8 cellular contexts compared by ENCODE assay signal in genomic region chr16:58236231-58236690, GRCh38. TPM values are rescaled to one million over a fixed set of nuclear protein-coding genes. Genes with fewer than 3 reads are reported as not detected.
DNase-seq lines count a peak whose midpoint lies in the region; ATAC-seq, FAIRE-seq and TF ChIP-seq lines count a peak whose summit lies in the region.

No MANE protein-coding gene starts in this region.

- H3K4me3 Mint-ChIP-seq in activated naive CD8-positive, alpha-beta T cell treated with anti-CD3 and anti-CD28 coated beads, Interleukin-2, amount 50 U/mL, for 24 hours = peak overlapping the region; percentile 81

- H3K27ac Mint-ChIP-seq in activated naive CD8-positive, alpha-beta T cell treated with anti-CD3 and anti-CD28 coated beads, Interleukin-2, amount 50 U/mL, for 24 hours = peak overlapping the region; percentile 29

- H3K27me3 ChIP-seq in MG63 (peaks cover 68% of the 10 kb centered on the region), prostate gland (replicated peaks; ENCODE audit: insufficient read depth) (no peaks in the 10 kb centered on the region)

- H3K4me1 Mint-ChIP-seq in activated naive CD8-positive, alpha-beta T cell treated with anti-CD3 and anti-CD28 coated beads, Interleukin-2, amount 50 U/mL, for 24 hours = peaks cover 5% of the 10 kb centered on the region

- H3K27me3 Mint-ChIP-seq in activated naive CD8-positive, alpha-beta T cell treated with anti-CD3 and anti-CD28 coated beads, Interleukin-2, amount 50 U/mL, for 24 hours = peaks cover 26% of the 10 kb centered on the region

- ATAC-seq in activated naive CD8-positive, alpha-beta T cell treated with anti-CD3 and anti-CD28 coated beads, Interleukin-2, amount 50 U/mL, for 24 hours = peak; percentile 93
- ATAC-seq in left ventricle myocardium superior = peak; percentile 93

- DNase-seq in GM03348 (ENCODE audit: low spot score) = peak; percentile 83
- DNase-seq in H54 (ENCODE audit: insufficient read length, low spot score) = peak; percentile 65
- peak; percentile 84 for DNase-seq in MG63
- DNase-seq in SKM-1 treated with dmso at 0.1 percent for 144 hours (lab: John Stamatoyannopoulos, UW; ENCODE audit: unreplicated experiment) = peak; percentile 66
- DNase-seq in activated naive CD8-positive, alpha-beta T cell treated with anti-CD3 and anti-CD28 coated beads, Interleukin-2, amount 50 U/mL, for 24 hours = peak; percentile 70
- DNase-seq in left ventricle myocardium superior = peak; percentile 71
- DNase-seq in prostate gland (ENCODE audit: low spot score) = peak; percentile 59
- peak; percentile 87 for DNase-seq in urothelium cell line (ENCODE audit: low spot score)

- no peaks in the 10 kb centered on the region for H3K9me3 Mint-ChIP-seq in activated naive CD8-positive, alpha-beta T cell treated with anti-CD3 and anti-CD28 coated beads, Interleukin-2, amount 50 U/mL, for 24 hours

- no peak for TF ChIP-seq CTCF in prostate gland (IDR thresholded peaks at IDR 0.05)

- no peaks in the 10 kb centered on the region for H3K4me1 ChIP-seq in prostate gland (replicated peaks)

- WGBS in prostate gland = 0% methylated on average over 13 of the region's 13 CpGs

- H3K27ac ChIP-seq in prostate gland = no peak overlapping the region

- H3K9me3 ChIP-seq in MG63 (no peaks in the 10 kb centered on the region), prostate gland (no peaks in the 10 kb centered on the region)

- H3K36me3 ChIP-seq in MG63 = no peaks in the 10 kb centered on the region
- H3K36me3 ChIP-seq in prostate gland = no peaks in the 10 kb centered on the region

- peak overlapping the region; percentile 41 for H3K4me3 ChIP-seq in MG63
- H3K4me3 ChIP-seq in prostate gland = peak overlapping the region; percentile 11 to 26

- no peak for TF ChIP-seq POLR2A in H54 (IDR thresholded peaks at IDR 0.05; ENCODE audit: low read depth, low read length)
- no peak for TF ChIP-seq POLR2A in prostate gland (IDR thresholded peaks at IDR 0.05)

- no peaks in the 10 kb centered on the region for H3K36me3 Mint-ChIP-seq in activated naive CD8-positive, alpha-beta T cell treated with anti-CD3 and anti-CD28 coated beads, Interleukin-2, amount 50 U/mL, for 24 hours (ENCODE audit: low read depth)

- FAIRE-seq in H54 (lab: Jason Lieb, UNC) = peak; percentile 75
- FAIRE-seq in urothelium cell line (lab: Jason Lieb, UNC) = no peak

- intact Hi-C loops in left ventricle myocardium superior (cut with micrococcal nuclease) = no loop called here
- intact Hi-C loops in prostate gland (cut with DNase I) = no loop called here

RNA-seq across cellular contexts. Expression of gene CSNK2A2, which starts 38.4 kb away (rescaled TPM):
- total RNA-seq in MG63 (2014; rRNA removed; shearing (Covaris generic); ENCODE audit: low replicate concordance) = 44.8 and 67.6 TPM in 2 replicates
- total RNA-seq in left ventricle myocardium superior (35.5 TPM), prostate gland (10 to 100 TPM; 27.8 to 65.0 TPM)

RNA-seq across cellular contexts. Expression of gene PRSS54, which starts 58.6 kb away (rescaled TPM):
- total RNA-seq in MG63 (2014; rRNA removed; shearing (Covaris generic); ENCODE audit: low replicate concordance) = not detected in 2 replicates
- total RNA-seq in left ventricle myocardium superior = not detected
- total RNA-seq in prostate gland = 1 to 10 TPM in 1 of 2 donors, not detected in 1; 4.4 TPM
